In the genomic region with DNA sequence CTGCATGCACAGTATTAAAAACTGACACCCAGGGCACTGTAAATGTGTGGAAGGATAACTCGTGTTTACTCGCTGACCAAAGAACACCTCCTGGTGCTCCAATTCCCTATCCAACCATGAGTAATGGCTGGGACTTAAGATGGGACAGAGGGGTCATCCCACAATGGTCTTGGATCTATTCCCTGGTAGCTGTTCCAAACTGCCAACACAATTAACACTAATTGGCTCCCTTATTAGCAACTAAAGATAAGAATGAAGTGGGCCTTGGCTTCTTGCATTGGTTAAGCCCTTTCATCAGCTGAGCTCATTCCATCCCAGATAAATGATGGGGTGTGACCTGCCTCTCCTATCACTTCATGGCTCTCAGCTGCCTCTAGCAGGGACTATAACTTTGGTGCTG, we compare ENCODE assay signal across 11 cellular contexts. TPM values are rescaled to one million over a fixed set of nuclear protein-coding genes. Genes with fewer than 3 reads are reported as not detected.
DNase-seq lines count a peak whose midpoint lies in the region; ATAC-seq and TF ChIP-seq lines count a peak whose summit lies in the region.
"Had no signal": no experiment of that assay in that cellular context is flagged by ENCODE, and none has a peak within 500 bp of the region (broad histone marks: within the 10 kb centered on the region; RNA-seq: fewer than 3 reads in every experiment).

No MANE protein-coding gene starts in this region.

- H3K9ac ChIP-seq in muscle layer of colon (ENCODE audit: low read length): no peak overlapping the region

- DNase-seq in activated CD4-positive, alpha-beta T cell treated with anti-CD3 and anti-CD28 coated beads, Interleukin-2, amount 10 ng/mL, durations not matched to agents 24 days and 14 days: no peak
- no peak for DNase-seq in activated CD4-positive, alpha-beta T cell treated with anti-CD3 and anti-CD28 coated beads for 48 hours
- no peak for DNase-seq in MCF 10A (ENCODE audit: unreplicated experiment)
- no peak for DNase-seq in GM20000 (ENCODE audit: low spot score)
- no peak for DNase-seq in mucosa of gallbladder (ENCODE audit: low spot score)
- DNase-seq: NCI-H226; stimulated activated CD4-positive, alpha-beta T cell treated with anti-CD3 and anti-CD28 coated beads, Interleukin-1b, Interleukin-23, amount 100 ng/mL, for 48 hours had no signal

- intact Hi-C loops in activated CD4-positive, alpha-beta T cell treated with anti-CD3 and anti-CD28 coated beads, Interleukin-2, amount 10 ng/mL, durations not matched to agents 24 days and 14 days (cut with micrococcal nuclease): loop anchor here (5.0 kb wide), 1 partner anchor 327 kb away; a partner anchor contains a TSS
- intact Hi-C loops in MCF 10A (cut with micrococcal nuclease): loop anchor here (2.0 to 10.0 kb wide), 3 partner anchors 87 to 219 kb away; no protein-coding TSS in a partner anchor

- no peaks in the 10 kb centered on the region for H3K9me3 Mint-ChIP-seq in activated CD4-positive, alpha-beta T cell treated with anti-CD3 and anti-CD28 coated beads, Interleukin-2, amount 10 ng/mL, durations not matched to agents 24 days and 14 days
- no peaks in the 10 kb centered on the region for H3K9me3 Mint-ChIP-seq in MCF 10A (ENCODE audit: unreplicated experiment)

- H3K27me3 ChIP-seq in muscle layer of colon (ENCODE audit: control insufficient read depth in 1 of 2, insufficient read depth in 2 of 2, low read length in 2 of 2): no peaks in the 10 kb centered on the region

- no peaks in the 10 kb centered on the region for H3K9me3 ChIP-seq in muscle layer of colon (ENCODE audit: low read length)

- H3K36me3 Mint-ChIP-seq in activated CD4-positive, alpha-beta T cell treated with anti-CD3 and anti-CD28 coated beads, Interleukin-2, amount 10 ng/mL, durations not matched to agents 24 days and 14 days (ENCODE audit: low read depth): peaks cover 2% of the 10 kb centered on the region
- H3K36me3 Mint-ChIP-seq in MCF 10A (ENCODE audit: insufficient read depth, unreplicated experiment): peaks cover 13% of the 10 kb centered on the region

- no peak for ATAC-seq in GM21576 (IDR thresholded peaks at IDR 0.05; ENCODE audit: unreplicated experiment)
- ATAC-seq: GM12878 had no signal

- H3K27me3 Mint-ChIP-seq in activated CD4-positive, alpha-beta T cell treated with anti-CD3 and anti-CD28 coated beads, Interleukin-2, amount 10 ng/mL, durations not matched to agents 24 days and 14 days: peaks cover 2% of the 10 kb centered on the region
- H3K27me3 Mint-ChIP-seq in MCF 10A (ENCODE audit: insufficient read depth, unreplicated experiment): no peaks in the 10 kb centered on the region

- peak overlapping the region; percentile 63 for H3K4me3 Mint-ChIP-seq in activated CD4-positive, alpha-beta T cell treated with anti-CD3 and anti-CD28 coated beads, Interleukin-2, amount 10 ng/mL, durations not matched to agents 24 days and 14 days
- no peak overlapping the region for H3K4me3 Mint-ChIP-seq in MCF 10A (ENCODE audit: unreplicated experiment)

- peak overlapping the region; percentile 97 for H3K27ac Mint-ChIP-seq in activated CD4-positive, alpha-beta T cell treated with anti-CD3 and anti-CD28 coated beads, Interleukin-2, amount 10 ng/mL, durations not matched to agents 24 days and 14 days
- H3K27ac Mint-ChIP-seq in MCF 10A (ENCODE audit: low read depth, unreplicated experiment): peak overlapping the region; percentile 100

- H3K4me1 ChIP-seq in muscle layer of colon (ENCODE audit: insufficient read depth, low read length): peaks cover 35% of the 10 kb centered on the region

- TF ChIP-seq CTCF in MCF 10A (IDR thresholded peaks at IDR 0.05; ENCODE audit: unreplicated experiment) (no peak), GM20000 (IDR thresholded peaks at IDR 0.05; ENCODE audit: extremely low read depth, missing control alignments) (no peak)

- H3K4me3 ChIP-seq in muscle layer of colon (ENCODE audit: low read depth in 1 of 2, low read length in 2 of 2): no peak overlapping the region

- H3K27ac ChIP-seq in muscle layer of colon (ENCODE audit: low read depth, low read length) (peak overlapping the region; percentile 89), temporal lobe (ENCODE audit: low read depth, low read length) (peak overlapping the region; percentile 100)

- H3K4me1 Mint-ChIP-seq in activated CD4-positive, alpha-beta T cell treated with anti-CD3 and anti-CD28 coated beads, Interleukin-2, amount 10 ng/mL, durations not matched to agents 24 days and 14 days: peaks cover 37% of the 10 kb centered on the region
- peaks cover 41% of the 10 kb centered on the region for H3K4me1 Mint-ChIP-seq in MCF 10A (ENCODE audit: insufficient read depth, unreplicated experiment)

- POLR2A ChIA-PET in MCF 10A (lab: Yijun Ruan, JAX): interaction anchor here (0.7 to 5.9 kb wide), 11 partner anchors 10 to 355 kb away, joined by 3 to 87 read pairs (median 6); a partner anchor contains a TSS

- H3K36me3 ChIP-seq in muscle layer of colon (ENCODE audit: insufficient read depth, low read length): no peaks in the 10 kb centered on the region

- CTCF ChIA-PET in MCF 10A (lab: Yijun Ruan, JAX): interaction anchor here (0.7 to 5.1 kb wide), 6 partner anchors 32 to 372 kb away, joined by 3 to 35 read pairs (median 4); no protein-coding TSS in a partner anchor

- BruUV-seq in MCF 10A (replicated peaks; lab: Mats Ljungman, UMichigan): no TSS peak

RNA-seq across cellular contexts. Expression of a gene that starts 1.5 kb away (rescaled TPM):
- total RNA-seq in activated CD4-positive, alpha-beta T cell treated with anti-CD3 and anti-CD28 coated beads, Interleukin-2, amount 10 ng/mL, durations not matched to agents 24 days and 14 days: 38.4 and 38.7 TPM in 2 replicates
- 33.3 and 36.5 TPM in 2 replicates for total RNA-seq in MCF 10A (2022)
- 21.6 TPM for total RNA-seq in temporal lobe
- 54.6 TPM for total RNA-seq in mucosa of gallbladder

RNA-seq across cellular contexts. Expression of a gene that starts 44.4 kb away (rescaled TPM):
- total RNA-seq in activated CD4-positive, alpha-beta T cell treated with anti-CD3 and anti-CD28 coated beads, Interleukin-2, amount 10 ng/mL, durations not matched to agents 24 days and 14 days: 79.8 and 81.0 TPM in 2 replicates
- total RNA-seq in MCF 10A (2022) (146 and 174 TPM in 2 replicates), temporal lobe (142 TPM), mucosa of gallbladder (73.9 TPM)
